ENCODE assay signal across 1 cellular context in genomic region chr19:6060600-6061391, GRCh38.
TF ChIP-seq lines count a peak whose summit lies in the region.

No MANE protein-coding gene starts in this region.

TF ChIP-seq in K562, 482 proteins besides CTCF, POLR2A, EP300 and RAD21 (continued from another document and continues in another):
- TF ChIP-seq GTF3C2 (IDR thresholded peaks at IDR 0.05; ENCODE audit: borderline replicate concordance, extremely low read depth, insufficient read length) (no peak), CBFA2T2 (conservative IDR thresholded peaks at IDR 0.05) (peak; percentile 82), MITF (IDR thresholded peaks at IDR 0.05) (peak; percentile 74; the same call in 1 of the 2 replicates), ZNF507 (tag; conservative IDR thresholded peaks at IDR 0.05) (no peak), NR3C1 (CRISPR knock-in tag; IDR thresholded peaks at IDR 0.05) (no peak), CUX1 (CRISPR knock-in tag; IDR thresholded peaks at IDR 0.05) (no peak), RBM39 (optimal IDR thresholded peaks at IDR 0.05; ENCODE audit: low read depth, low read length) (no peak), SAP30 (IDR thresholded peaks at IDR 0.05; ENCODE audit: borderline replicate concordance, insufficient read depth, low read depth, low read length, poor library complexity, severe bottlenecking) (no peak), BRF1 (IDR thresholded peaks at IDR 0.05; ENCODE audit: borderline replicate concordance, extremely low read depth, insufficient read length) (no peak), TAF7 (tag; IDR thresholded peaks at IDR 0.05) (0 out of 2 replicates have a peak, but pooled peaks have one; percentile 7), E2F1 (CRISPR knock-in tag; IDR thresholded peaks at IDR 0.05) (no peak; the same call in 1 of the 2 replicates), ZNF707 (CRISPR knock-in tag; conservative IDR thresholded peaks at IDR 0.05) (no peak), NFATC3 (IDR thresholded peaks at IDR 0.05) (no peak), UBTF (IDR thresholded peaks at IDR 0.05; ENCODE audit: borderline replicate concordance in 1 of 2, low read depth in 2 of 2, low read length in 2 of 2) (no peak), XRCC4 (IDR thresholded peaks at IDR 0.05; ENCODE audit: extremely low read depth, insufficient read depth, insufficient read length) (no peak), CHAMP1 (IDR thresholded peaks at IDR 0.05) (no peak), MYBL2 (IDR thresholded peaks at IDR 0.05; ENCODE audit: low read depth) (no peak), MYBL2 (CRISPR knock-in tag; IDR thresholded peaks at IDR 0.05; ENCODE audit: borderline replicate concordance) (no peak), ZNF398 (CRISPR knock-in tag; IDR thresholded peaks at IDR 0.05) (no peak)
